Comparison of ENCODE assay signal across 1 cellular context in the genomic region with DNA sequence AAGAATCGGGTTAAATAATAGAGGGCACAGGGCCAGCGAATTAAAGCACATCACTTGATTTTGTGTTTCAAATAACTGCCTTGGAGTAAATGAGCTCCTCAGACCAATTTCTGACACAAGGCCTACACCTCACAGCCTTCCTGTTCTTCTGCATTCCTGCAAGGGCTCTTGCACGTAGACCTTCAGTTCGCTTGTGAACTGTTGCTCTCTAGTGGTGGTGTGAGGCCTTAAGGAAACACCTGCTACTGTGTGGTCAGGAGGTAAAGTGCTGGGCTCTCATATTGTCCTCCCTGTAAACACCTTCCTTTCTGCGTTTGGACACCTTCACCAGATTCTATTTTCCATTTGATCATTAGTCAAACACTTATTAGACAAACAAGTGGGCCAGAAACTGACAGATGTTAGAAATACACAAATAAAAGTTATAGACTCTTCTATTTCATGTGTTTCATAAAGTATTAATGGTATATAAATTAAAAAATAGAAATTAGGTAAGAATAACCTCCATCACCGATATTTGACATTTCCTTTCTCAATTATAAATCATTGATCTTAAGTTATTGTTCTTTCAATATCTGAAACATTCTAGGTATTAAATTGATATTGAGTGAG.
TF ChIP-seq lines count a peak whose summit lies in the region.

No MANE protein-coding gene starts in this region.

TF ChIP-seq in K562, 482 proteins besides CTCF, POLR2A, EP300 and RAD21 (continues in another document):
- no peak for TF ChIP-seq ETS1 (conservative IDR thresholded peaks at IDR 0.05; ENCODE audit: control insufficient read depth, low read depth, low read length)
- peak; percentile 33; the same call in 1 of the 2 replicates for TF ChIP-seq ZNF592 (IDR thresholded peaks at IDR 0.05)
- TF ChIP-seq ZFX (CRISPR knock-in tag; IDR thresholded peaks at IDR 0.05) = 0 out of 2 replicates have a peak, but pooled peaks have one; percentile 19
- peak; percentile 78 for TF ChIP-seq TEAD4 (IDR thresholded peaks at IDR 0.05; ENCODE audit: low read length)
- no peak for TF ChIP-seq TEAD4 (CRISPR knock-in tag; IDR thresholded peaks at IDR 0.05; ENCODE audit: borderline replicate concordance)
- peak in 1 of 2 experiments; percentile 37; a peak in 1 of 4 replicates for TF ChIP-seq MAZ (CRISPR knock-in tag; conservative IDR thresholded peaks at IDR 0.05 in 1 of 2, IDR thresholded peaks at IDR 0.05 in 1 of 2)
- 0 out of 2 replicates have a peak, but pooled peaks have one; percentile 33 for TF ChIP-seq MGA (IDR thresholded peaks at IDR 0.05)
- TF ChIP-seq RNF219 (CRISPR knock-in tag; IDR thresholded peaks at IDR 0.05) = no peak
- 0 out of 2 replicates have a peak, but pooled peaks have one; percentile 10 for TF ChIP-seq ARID3A (IDR thresholded peaks at IDR 0.05; ENCODE audit: borderline replicate concordance, low read depth, low read length)
- TF ChIP-seq CXXC5 (CRISPR knock-in tag; IDR thresholded peaks at IDR 0.05) = 0 out of 2 replicates have a peak, but pooled peaks have one; percentile 18
- TF ChIP-seq ESRRB (CRISPR knock-in tag; IDR thresholded peaks at IDR 0.05; ENCODE audit: borderline replicate concordance) = no peak
- peak; percentile 74 to 92; a peak in 3 of 4 replicates for TF ChIP-seq TEAD1 (CRISPR knock-in tag; IDR thresholded peaks at IDR 0.05)
- TF ChIP-seq, protein P1, sequence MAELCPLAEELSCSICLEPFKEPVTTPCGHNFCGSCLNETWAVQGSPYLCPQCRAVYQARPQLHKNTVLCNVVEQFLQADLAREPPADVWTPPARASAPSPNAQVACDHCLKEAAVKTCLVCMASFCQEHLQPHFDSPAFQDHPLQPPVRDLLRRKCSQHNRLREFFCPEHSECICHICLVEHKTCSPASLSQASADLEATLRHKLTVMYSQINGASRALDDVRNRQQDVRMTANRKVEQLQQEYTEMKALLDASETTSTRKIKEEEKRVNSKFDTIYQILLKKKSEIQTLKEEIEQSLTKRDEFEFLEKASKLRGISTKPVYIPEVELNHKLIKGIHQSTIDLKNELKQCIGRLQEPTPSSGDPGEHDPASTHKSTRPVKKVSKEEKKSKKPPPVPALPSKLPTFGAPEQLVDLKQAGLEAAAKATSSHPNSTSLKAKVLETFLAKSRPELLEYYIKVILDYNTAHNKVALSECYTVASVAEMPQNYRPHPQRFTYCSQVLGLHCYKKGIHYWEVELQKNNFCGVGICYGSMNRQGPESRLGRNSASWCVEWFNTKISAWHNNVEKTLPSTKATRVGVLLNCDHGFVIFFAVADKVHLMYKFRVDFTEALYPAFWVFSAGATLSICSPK (IDR thresholded peaks at IDR 0.05; ENCODE audit: borderline replicate concordance) = no peak
- TF ChIP-seq ZNF184 (CRISPR knock-in tag; IDR thresholded peaks at IDR 0.05) = no peak
- peak; percentile 33; the same call in 1 of the 2 replicates for TF ChIP-seq ATF7 (IDR thresholded peaks at IDR 0.05)
- no peak for TF ChIP-seq PHTF2 (CRISPR knock-in tag; IDR thresholded peaks at IDR 0.05)
- TF ChIP-seq NBN (IDR thresholded peaks at IDR 0.05; ENCODE audit: low read depth) = peak; percentile 27; the same call in 1 of the 2 replicates
- TF ChIP-seq NCOR1 (IDR thresholded peaks at IDR 0.05) = no peak
- peak; percentile 98 for TF ChIP-seq ARNT (IDR thresholded peaks at IDR 0.05)
- no peak for TF ChIP-seq STAT5B (CRISPR knock-in tag; IDR thresholded peaks at IDR 0.05)
- no peak for TF ChIP-seq RNF2 (IDR thresholded peaks at IDR 0.05)
- TF ChIP-seq RCOR1 (IDR thresholded peaks at IDR 0.05; ENCODE audit: borderline replicate concordance in 1 of 2, low read depth in 2 of 2, low read length in 2 of 2) = 0 out of 4 replicates have a peak, but pooled peaks of 1 of the 2 experiments have one; percentile 32
- no peak for TF ChIP-seq ELF2 (CRISPR knock-in tag; IDR thresholded peaks at IDR 0.05)
